ENCODE assay signal across 12 cellular contexts in the genomic region with DNA sequence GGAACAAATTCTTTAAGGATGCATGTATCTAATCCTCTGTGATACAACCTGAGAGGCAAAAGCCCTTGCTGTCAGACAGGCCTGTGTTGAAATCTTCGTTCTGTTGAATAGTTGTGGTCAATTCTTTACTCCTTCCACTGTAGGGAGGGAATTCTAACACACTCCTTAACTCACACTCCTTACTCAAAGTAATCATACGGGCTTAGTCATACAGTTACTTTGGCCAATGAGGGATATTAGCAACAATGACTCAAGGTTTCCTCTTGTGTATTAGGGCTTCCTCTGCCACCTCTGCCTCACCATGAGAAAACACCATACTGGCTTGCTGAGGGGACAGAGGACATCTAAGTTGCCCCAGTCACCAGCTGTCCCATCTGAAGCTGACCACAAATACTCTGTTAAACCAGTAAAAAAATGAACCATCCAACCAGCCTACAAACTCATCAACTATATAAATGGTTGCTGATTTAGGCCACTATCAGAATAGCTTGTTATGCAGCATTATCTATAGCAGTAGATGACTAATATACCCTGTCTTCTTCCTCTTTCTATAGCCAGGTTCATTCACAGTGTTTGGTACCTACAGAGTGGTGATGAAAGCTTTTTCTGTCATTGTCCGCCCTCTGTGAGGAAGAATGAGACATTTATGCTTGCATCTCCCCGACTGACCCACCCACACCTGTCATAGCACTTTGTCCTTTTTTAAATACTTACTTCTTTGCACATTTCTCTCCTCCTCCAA.
DNase-seq lines count a peak whose midpoint lies in the region; ATAC-seq and TF ChIP-seq lines count a peak whose summit lies in the region.
"Had no signal": no experiment of that assay in that cellular context is flagged by ENCODE, and none has a peak within 500 bp of the region (broad histone marks: within the 10 kb centered on the region; RNA-seq: fewer than 3 reads in every experiment).

No MANE protein-coding gene starts in this region.

- no peaks in the 10 kb centered on the region for H3K79me2 ChIP-seq in GM23248 (ENCODE audit: insufficient read depth)
- H3K79me2 ChIP-seq: parathyroid adenoma had no signal

- H3K27me3 ChIP-seq in GM23248 (replicated peaks; ENCODE audit: insufficient read depth): no peaks in the 10 kb centered on the region
- no peaks in the 10 kb centered on the region for H3K27me3 ChIP-seq in foreskin keratinocyte
- no peaks in the 10 kb centered on the region for H3K27me3 ChIP-seq in thoracic aorta (replicated peaks; ENCODE audit: insufficient read depth)

- no peak overlapping the region for H2AFZ ChIP-seq in GM23248
- H2AFZ ChIP-seq: parathyroid adenoma had no signal

- TF ChIP-seq CTCF in foreskin keratinocyte (conservative IDR thresholded peaks at IDR 0.05): peak; percentile 9
- no peak for TF ChIP-seq CTCF in thoracic aorta (IDR thresholded peaks at IDR 0.05)

- no peak overlapping the region for H3K4me3 Mint-ChIP-seq in activated T-helper 17 cell treated with anti-CD3 and anti-CD28 coated beads, Interleukin-2, amount 50 U/mL, for 72 hours

- 48 to 51% methylated on average over 4 of the region's 4 CpGs for WGBS in GM23248 (ENCODE audit: low coverage in 1 of 2, low lambda C conversion rate in 2 of 2, missing lambda C conversion rate in 2 of 2), 2 experiments

- in situ Hi-C loops in GM23248 (cut with MboI): no loop called here

- ATAC-seq in activated T-helper 17 cell treated with anti-CD3 and anti-CD28 coated beads, Interleukin-2, amount 50 U/mL, for 72 hours (replicated peaks): peak; percentile 12
- ATAC-seq in foreskin keratinocyte (peak; percentile 97), thoracic aorta (ENCODE audit: insufficient number of reproducible peaks, low FRiP score, low read depth) (peak; percentile 69), GM21526 (IDR thresholded peaks at IDR 0.05; ENCODE audit: low FRiP score, unreplicated experiment) (no peak), GM19023 (IDR thresholded peaks at IDR 0.05; ENCODE audit: unreplicated experiment) (no peak)
- ATAC-seq: SK-N-SH treated with all-trans-retinoic acid at 6 μM for 48 hours had no signal

- peak; percentile 97 for DNase-seq in GM23248
- DNase-seq in foreskin keratinocyte: peak; percentile 95 to 98
- DNase-seq in thoracic aorta (ENCODE audit: low spot score): no peak
- no peak for DNase-seq in iPS-NIHi11 (ENCODE audit: low spot score)
- DNase-seq: lower lobe of right lung, NCI-H1417 treated with DMSO at 0.1 percent for 48 hours, NCI-H82 had no signal

- peaks cover 22% of the 10 kb centered on the region for H3F3A ChIP-seq in GM23248 (ENCODE audit: insufficient read depth)

- no peaks in the 10 kb centered on the region for H3K36me3 ChIP-seq in GM23248 (ENCODE audit: low read depth)
- H3K36me3 ChIP-seq in thoracic aorta: peaks cover 11% of the 10 kb centered on the region
- H3K36me3 ChIP-seq: lower lobe of right lung had no signal

- H3K9me3 Mint-ChIP-seq in activated T-helper 17 cell treated with anti-CD3 and anti-CD28 coated beads, Interleukin-2, amount 50 U/mL, for 72 hours: peaks cover 4% of the 10 kb centered on the region

- H3K4me2 ChIP-seq in GM23248 (ENCODE audit: unreplicated experiment): peak overlapping the region; percentile 26

- H3K27me3 Mint-ChIP-seq in activated T-helper 17 cell treated with anti-CD3 and anti-CD28 coated beads, Interleukin-2, amount 50 U/mL, for 72 hours: no peaks in the 10 kb centered on the region

- H3K36me3 Mint-ChIP-seq in activated T-helper 17 cell treated with anti-CD3 and anti-CD28 coated beads, Interleukin-2, amount 50 U/mL, for 72 hours (ENCODE audit: low read depth): no peaks in the 10 kb centered on the region

- H3K4me3 ChIP-seq in GM23248 (no peak overlapping the region), thoracic aorta (no peak overlapping the region)
- H3K4me3 ChIP-seq: lower lobe of right lung had no signal

- H3K9me3 ChIP-seq in GM23248 (ENCODE audit: low read depth) (no peaks in the 10 kb centered on the region), thoracic aorta (peaks cover 4% of the 10 kb centered on the region)

- H3K4me1 ChIP-seq in GM23248 (ENCODE audit: insufficient read depth) (peaks cover 13% of the 10 kb centered on the region), foreskin keratinocyte (peaks cover 16% of the 10 kb centered on the region), thoracic aorta (ENCODE audit: control insufficient read depth in 1 of 2, low read depth in 2 of 2) (no peaks in the 10 kb centered on the region)
- H3K4me1 ChIP-seq: lower lobe of right lung, parathyroid adenoma had no signal

- no peaks in the 10 kb centered on the region for H3K4me1 Mint-ChIP-seq in activated T-helper 17 cell treated with anti-CD3 and anti-CD28 coated beads, Interleukin-2, amount 50 U/mL, for 72 hours

- H3K9ac ChIP-seq in GM23248: peak overlapping the region; percentile 8; the same call in 1 of the 2 replicates
- H3K9ac ChIP-seq: parathyroid adenoma had no signal

- peak overlapping the region; percentile 62 for H3K27ac ChIP-seq in GM23248
- no peak overlapping the region for H3K27ac ChIP-seq in foreskin keratinocyte
- no peak overlapping the region for H3K27ac ChIP-seq in thoracic aorta
- H3K27ac ChIP-seq: lower lobe of right lung, parathyroid adenoma had no signal

- H3K27ac Mint-ChIP-seq in activated T-helper 17 cell treated with anti-CD3 and anti-CD28 coated beads, Interleukin-2, amount 50 U/mL, for 72 hours: no peak overlapping the region

- H4K20me1 ChIP-seq in GM23248 (ENCODE audit: insufficient read depth): no peaks in the 10 kb centered on the region

- H3K9me2 ChIP-seq in GM23248 (ENCODE audit: insufficient read depth): no peaks in the 10 kb centered on the region

Comparison
In these comparisons a context has a peak if more than half of its experiments do, and no peak if none do; other contexts are left out.
1. DNase-seq: peak in GM23248 (single experiment) and foreskin keratinocyte (2 of 2); none in thoracic aorta (single experiment) and iPS-NIHi11 (single experiment).
2. ATAC-seq: peak in activated T-helper 17 cell treated with anti-CD3 and anti-CD28 coated beads, Interleukin-2, amount 50 U/mL, for 72 hours (single experiment), foreskin keratinocyte (single experiment) and thoracic aorta (single experiment); none in GM21526 (single experiment) and GM19023 (single experiment).